Comparison of ENCODE assay signal across 23 cellular contexts in the genomic region with DNA sequence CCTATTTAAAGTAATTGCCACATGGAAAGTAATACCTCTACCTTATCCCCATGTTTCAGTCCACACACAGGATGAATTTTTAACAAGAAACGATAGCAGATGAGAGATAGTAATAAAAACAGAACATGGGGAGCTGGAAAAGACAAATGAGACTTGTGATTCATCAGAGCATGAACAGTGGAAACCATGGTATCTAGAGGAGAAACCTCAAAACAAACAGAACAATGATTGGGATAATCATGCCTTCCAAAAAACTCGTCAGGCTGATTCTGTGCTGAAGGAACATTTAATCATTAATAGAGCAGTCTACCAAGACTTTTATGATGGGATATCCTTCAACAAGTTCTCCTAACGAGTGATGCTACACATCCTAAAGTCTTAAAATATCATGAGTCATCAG.
"Had no signal": no experiment of that assay in that cellular context is flagged by ENCODE, and none has a peak within 500 bp of the region (broad histone marks: within the 10 kb centered on the region; RNA-seq: fewer than 3 reads in every experiment).

No MANE protein-coding gene starts in this region.

- H3K4me3 ChIP-seq: body of pancreas, cardiac muscle cell, left lung, lung, right lobe of liver, skin epidermis, suprapubic skin, tibial nerve had no signal

- ATAC-seq: activated CD4-positive, alpha-beta T cell treated with anti-CD3 and anti-CD28 coated beads for 36 hours; activated naive CD8-positive, alpha-beta T cell treated with anti-CD3 and anti-CD28 coated beads, Interleukin-2, amount 50 U/mL, for 24 hours; activated T-cell treated with anti-CD3 and anti-CD28 coated beads, Interleukin-2, amount 50 U/mL, for 72 hours; body of pancreas; left lung; naive thymus-derived CD4-positive, alpha-beta T cell; right lobe of liver; stimulated activated effector memory CD8-positive, alpha-beta T cell treated with anti-CD3 and anti-CD28 coated beads, Interleukin-12 subunit alpha, Interleukin-12 subunit beta, amount 100 ng/mL, for 72 hours; stimulated activated naive CD8-positive, alpha-beta T cell treated with anti-CD3 and anti-CD28 coated beads, Interleukin-15, amount 100 ng/mL, for 72 hours had no signal

- DNase-seq: activated B cell treated with CpG ODN at 0.5 μM for 24 hours; activated CD4-positive, alpha-beta T cell treated with anti-CD3 and anti-CD28 coated beads for 36 hours; activated CD4-positive, alpha-beta T cell treated with anti-CD3 and anti-CD28 coated beads, Interleukin-2, amount 50 U/mL, for 48 hours; activated effector memory CD4-positive, alpha-beta T cell treated with Interleukin-2 at 50 U/mL for 16 hours; activated naive CD4-positive, alpha-beta T cell treated with anti-CD3 and anti-CD28 coated beads, Interleukin-2, amount 10 ng/mL, durations not matched to agents 7 days and 5 days; activated naive CD8-positive, alpha-beta T cell treated with anti-CD3 and anti-CD28 coated beads, Interleukin-2, amount 50 U/mL, for 24 hours; activated T-cell treated with anti-CD3 and anti-CD28 coated beads, Interleukin-2, amount 50 U/mL, for 72 hours; body of pancreas; hypothalamus; islet precursor cell; left lung; naive thymus-derived CD4-positive, alpha-beta T cell; occipital lobe; right lobe of liver; stimulated activated CD4-positive, alpha-beta T cell treated with anti-CD3 and anti-CD28 coated beads, Interleukin-2, amount 100 ng/mL, for 24 hours; stimulated activated naive CD8-positive, alpha-beta T cell treated with anti-CD3 and anti-CD28 coated beads, Interleukin-15, amount 100 ng/mL, for 72 hours; T1000 had no signal
